16 cellular contexts compared by ENCODE assay signal in genomic region chr16:85624646-85625045, GRCh38. TPM values are rescaled to one million over a fixed set of nuclear protein-coding genes. Genes with fewer than 3 reads are reported as not detected.
DNase-seq lines count a peak whose midpoint lies in the region; ATAC-seq and TF ChIP-seq lines count a peak whose summit lies in the region.
"Had no signal": no experiment of that assay in that cellular context is flagged by ENCODE, and none has a peak within 500 bp of the region (broad histone marks: within the 10 kb centered on the region; RNA-seq: fewer than 3 reads in every experiment).

No MANE protein-coding gene starts in this region.

- H3K4me3 ChIP-seq in BLaER1 (no peak overlapping the region), IMR-90 (ENCODE audit: insufficient read depth, low read depth, low read length) (no peak overlapping the region), body of pancreas (no peak overlapping the region), mucosa of stomach (ENCODE audit: low read length) (peak overlapping the region; percentile 14), ovary (no peak overlapping the region)
- H3K4me3 ChIP-seq: A549, GM23338 had no signal

- H3K27me3 ChIP-seq in BLaER1 (no peaks in the 10 kb centered on the region), IMR-90 (ENCODE audit: control insufficient read depth, insufficient read depth, low read length) (no peaks in the 10 kb centered on the region), body of pancreas (no peaks in the 10 kb centered on the region), mucosa of stomach (ENCODE audit: control insufficient read depth, insufficient read depth, low read length) (no peaks in the 10 kb centered on the region), ovary (no peaks in the 10 kb centered on the region)

- no peak overlapping the region for H2AK5ac ChIP-seq in IMR-90 (ENCODE audit: low read depth, low read length)

- H4K20me1 ChIP-seq in BLaER1 (peaks cover 100% of the 10 kb centered on the region), IMR-90 (ENCODE audit: insufficient read depth, low read length) (peaks cover 99% of the 10 kb centered on the region)

- H3K18ac ChIP-seq in IMR-90 (ENCODE audit: low read depth, low read length), result no peak overlapping the region

- H2AFZ ChIP-seq in IMR-90 (replicated peaks; ENCODE audit: low read length, poor library complexity), result peak overlapping the region; percentile 16
- H2AFZ ChIP-seq: GM23338 had no signal

- H4K91ac ChIP-seq in IMR-90 (ENCODE audit: insufficient read depth, low read depth, low read length), result no peak overlapping the region

- WGBS in IMR-90 (ENCODE audit: extremely low coverage in 2 of 2, insufficient read length in 1 of 2), 2 experiments, result 95% methylated on average over 6 of the region's 17 CpGs; no CpG with 5 or more reads in 1 of the 2 experiments
- WGBS in body of pancreas, 2 donors, result 82 to 100% methylated on average over 3 to 17 of the region's 17 CpGs
- WGBS in ovary, 3 donors, result 95 to 98% (median 96%) methylated on average over 17 of the region's 17 CpGs

- POLR2A ChIA-PET in IMR-90 (lab: Charles Lee; ENCODE audit: unreplicated experiment), result no interaction called here

- in situ Hi-C loops in IMR-90 (cut with MboI; ENCODE audit: low sequenced_read_pairs), result no loop called here

- dilution Hi-C loops in IMR-90 (cut with HindIII; ENCODE audit: low sequenced_read_pairs, unreplicated experiment), result no loop called here

- H2AK9ac ChIP-seq in IMR-90 (replicated peaks; ENCODE audit: low read depth, low read length, poor library complexity), result no peak overlapping the region

- no peak for TF ChIP-seq EP300 in ovary (IDR thresholded peaks at IDR 0.05)

- H3K56ac ChIP-seq in IMR-90 (ENCODE audit: extremely low read depth, insufficient read depth, low read length), result no peak overlapping the region

- DNase-seq in IMR-90 (no peak), body of pancreas (no peak), ovary (no peak), T-helper 2 cell (no peak), NCI-H2196 treated with DMSO at 0.1 percent for 48 hours (lab: John Stamatoyannopoulos, UW; ENCODE audit: unreplicated experiment) (no peak)
- DNase-seq: Caco-2, GF-D8, KG1, NCI-H2107, NCI-H345, SW 1271 had no signal

- BruUV-seq in IMR-90 (replicated peaks; lab: Mats Ljungman, UMichigan), result no TSS peak

- intact Hi-C loops in IMR-90 (cut with micrococcal nuclease) (no loop called here), body of pancreas (cut with DNase I) (no loop called here), ovary (cut with DNase I) (no loop called here)

- H2BK5ac ChIP-seq in IMR-90 (ENCODE audit: low read depth, low read length, poor library complexity, severe bottlenecking), result no peak overlapping the region

- no peak overlapping the region for H4K5ac ChIP-seq in IMR-90 (ENCODE audit: low read depth, low read length)

- no peak overlapping the region for H3K14ac ChIP-seq in IMR-90 (replicated peaks; ENCODE audit: low read depth, low read length)

- H3K23ac ChIP-seq in IMR-90 (ENCODE audit: low read depth, low read length), result no peak overlapping the region

- TF ChIP-seq RAD21 in IMR-90 (IDR thresholded peaks at IDR 0.05; ENCODE audit: low read length), result no peak

- H3K9ac ChIP-seq in BLaER1 (no peak overlapping the region), IMR-90 (ENCODE audit: low read depth, low read length) (no peak overlapping the region), mucosa of stomach (ENCODE audit: low read length) (no peak overlapping the region)

- TF ChIP-seq POLR2A in IMR-90 (IDR thresholded peaks at IDR 0.05; ENCODE audit: low read depth, low read length), result no peak
- no peak for TF ChIP-seq POLR2A in body of pancreas (IDR thresholded peaks at IDR 0.05)
- no peak for TF ChIP-seq POLR2A in ovary (IDR thresholded peaks at IDR 0.05)

- H3K9me3 ChIP-seq in BLaER1 (peaks cover 9% of the 10 kb centered on the region), IMR-90 (ENCODE audit: control insufficient read depth, insufficient read depth, low read length) (peaks cover 8% of the 10 kb centered on the region; the same call in 1 of the 2 replicates), body of pancreas (no peaks in the 10 kb centered on the region), mucosa of stomach (ENCODE audit: control insufficient read depth, low read length) (no peaks in the 10 kb centered on the region), ovary (no peaks in the 10 kb centered on the region)
- H3K9me3 ChIP-seq: A549, Caco-2 had no signal

- no peak overlapping the region for H2BK20ac ChIP-seq in IMR-90 (ENCODE audit: low read depth, low read length)

- ATAC-seq in IMR-90 (ENCODE audit: low read depth), result no peak
- ATAC-seq in body of pancreas, result no peak
- ATAC-seq: A549, Right ventricle myocardium inferior had no signal

- H4K8ac ChIP-seq in IMR-90 (ENCODE audit: low read depth in 2 of 2, low read length in 2 of 2), result no peak overlapping the region

- no peak overlapping the region for H2BK15ac ChIP-seq in IMR-90 (ENCODE audit: low read depth, low read length)

- H3K4ac ChIP-seq in IMR-90 (ENCODE audit: low read depth, low read length), result no peak overlapping the region

- H3K9me1 ChIP-seq in IMR-90 (ENCODE audit: insufficient read depth, low read length), result peaks cover 7% of the 10 kb centered on the region; the same call in 1 of the 2 replicates

- peaks cover 22 to 89% of the 10 kb centered on the region in 2 experiments; a peak in 3 of 4 replicates for H3K79me1 ChIP-seq in IMR-90 (ENCODE audit: low read depth in 1 of 2, low read length in 2 of 2)

- peaks cover 97% of the 10 kb centered on the region for H3K4me1 ChIP-seq in BLaER1
- no peaks in the 10 kb centered on the region for H3K4me1 ChIP-seq in IMR-90 (ENCODE audit: control insufficient read depth, insufficient read depth, low read length)
- peaks cover 89% of the 10 kb centered on the region for H3K4me1 ChIP-seq in body of pancreas
- peaks cover 76% of the 10 kb centered on the region for H3K4me1 ChIP-seq in mucosa of stomach (ENCODE audit: control insufficient read depth, insufficient read depth, low read length)
- H3K4me1 ChIP-seq in ovary (ENCODE audit: insufficient read depth), result peaks cover 8% of the 10 kb centered on the region

- CTCF ChIA-PET in IMR-90 (lab: Yijun Ruan, JAX), result no interaction called here

- H3K36me3 ChIP-seq in BLaER1 (peaks cover 64% of the 10 kb centered on the region), IMR-90 (ENCODE audit: control insufficient read depth, insufficient read depth, low read length) (no peaks in the 10 kb centered on the region; the same call in 1 of the 2 replicates), body of pancreas (replicated peaks in 1 of 2; ENCODE audit: insufficient read depth in 1 of 2, low read depth in 2 of 2) (no peaks in the 10 kb centered on the region), mucosa of stomach (ENCODE audit: control insufficient read depth, insufficient read depth, low read length) (no peaks in the 10 kb centered on the region), ovary (no peaks in the 10 kb centered on the region)

- no peak for TF ChIP-seq CTCF in IMR-90 (conservative IDR thresholded peaks at IDR 0.05; ENCODE audit: low read depth, low read length)
- no peak for TF ChIP-seq CTCF in body of pancreas (IDR thresholded peaks at IDR 0.05)
- no peak for TF ChIP-seq CTCF in ovary (IDR thresholded peaks at IDR 0.05)

- H3K4me2 ChIP-seq in BLaER1, result peak overlapping the region; percentile 99
- no peak overlapping the region for H3K4me2 ChIP-seq in IMR-90 (ENCODE audit: low read depth, low read length)
- H3K4me2 ChIP-seq: A549 had no signal

- H2BK120ac ChIP-seq in IMR-90 (ENCODE audit: low read depth, low read length), result no peak overlapping the region

- no peak overlapping the region for H3K27ac ChIP-seq in BLaER1
- no peak overlapping the region for H3K27ac ChIP-seq in IMR-90 (ENCODE audit: insufficient read depth, low read length)
- peak overlapping the region in 3 of 4 donors; percentile 16 to 68 (median 66) for H3K27ac ChIP-seq in body of pancreas
- no peak overlapping the region for H3K27ac ChIP-seq in ovary
- H3K27ac ChIP-seq: A549 had no signal

TF ChIP-seq in IMR-90, 13 proteins besides CTCF, POLR2A, EP300 and RAD21:
- TF ChIP-seq MAFK (IDR thresholded peaks at IDR 0.05; ENCODE audit: low read depth, low read length) (no peak), ELK1 (IDR thresholded peaks at IDR 0.05; ENCODE audit: borderline replicate concordance, low read depth, low read length) (no peak), NFE2L2 (IDR thresholded peaks at IDR 0.05; ENCODE audit: low read depth, low read length) (no peak), BHLHE40 (IDR thresholded peaks at IDR 0.05; ENCODE audit: low read depth, low read length) (no peak), USF2 (IDR thresholded peaks at IDR 0.05; ENCODE audit: low read depth, low read length) (no peak)

RNA-seq across cellular contexts. Expression of gene GSE1, which starts 11.5 kb away (rescaled TPM):
- total RNA-seq in IMR-90 (2012; rRNA removed), result 9.4 and 14.9 TPM in 2 replicates
- 25.5 and 30.8 TPM in 2 replicates for polyA plus RNA-seq in IMR-90 (2012; rRNA removed)
- 17.0 and 25.6 TPM in 2 replicates for polyA plus RNA-seq in IMR-90 (2012; cell fraction: cytosol; rRNA removed)
- polyA plus RNA-seq in IMR-90 (2012; cell fraction: nucleus; rRNA removed; ENCODE audit: low replicate concordance), result 79.5 and 93.9 TPM in 2 replicates
- 100 to 1,000 TPM in 1 of 2 donors, 10 to 100 TPM in 1; 76.5 to 221 TPM for total RNA-seq in body of pancreas
- 100 to 1,000 TPM in 4 of 7 donors, 10 to 100 TPM in 3; 37.4 to 212 (median 130) TPM for total RNA-seq in ovary
- polyA plus RNA-seq in ovary, result 10 to 100 TPM; 32.9 to 36.1 TPM

Comparison
In these comparisons a context has a peak if more than half of its experiments do, and no peak if none do; other contexts are left out.
1. H3K27ac ChIP-seq: peak in body of pancreas (3 of 4); none in BLaER1 (single experiment), IMR-90 (single experiment) and ovary (0 of 2).